Comparison of ENCODE assay signal across 8 cellular contexts in the genomic region with DNA sequence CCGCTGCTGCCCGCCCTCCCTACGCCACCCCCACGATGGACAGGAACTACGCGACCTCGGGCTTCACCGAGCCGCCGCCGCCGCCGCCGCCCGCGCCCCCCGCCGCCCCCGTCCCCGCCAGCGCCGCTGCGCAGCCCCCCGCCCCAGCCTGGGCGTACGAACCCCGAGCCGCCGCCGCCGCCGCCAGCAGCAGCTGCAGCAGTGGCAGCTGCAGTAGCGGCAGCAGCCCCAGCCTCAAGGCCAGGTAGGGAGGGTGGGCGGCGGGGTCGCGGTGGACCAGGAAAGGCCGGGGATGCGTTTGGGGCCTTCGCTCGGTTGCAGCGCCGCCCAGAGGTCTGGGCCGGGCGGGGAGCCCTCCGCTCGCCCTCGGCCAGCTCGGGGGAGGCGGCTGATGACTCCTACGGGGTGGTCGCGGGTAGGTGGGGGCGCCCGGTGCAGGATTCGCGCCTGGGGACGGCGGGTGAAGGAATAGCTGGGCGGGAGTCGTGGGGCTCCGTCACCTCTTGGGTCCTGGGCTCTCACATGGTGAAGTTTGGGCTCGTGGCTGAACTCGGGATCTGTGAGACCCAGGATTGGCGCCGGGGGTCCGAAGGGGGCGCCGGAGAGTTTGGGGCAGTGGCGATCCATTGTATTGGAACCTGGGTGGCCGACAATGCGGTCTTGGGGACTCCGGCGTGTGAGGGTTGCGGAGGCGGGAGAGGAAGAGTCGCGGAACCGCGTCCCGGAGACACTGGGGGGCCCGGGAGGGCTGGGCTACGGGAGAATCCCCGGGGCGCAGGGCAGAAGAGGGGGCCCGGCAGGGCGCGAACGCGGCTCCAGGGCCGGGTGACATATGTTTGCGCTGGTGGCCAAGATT. TPM values are rescaled to one million over a fixed set of nuclear protein-coding genes. Genes with fewer than 3 reads are reported as not detected.
A peak's percentile ranks its signal among the peaks of the same experiment; 100 is the strongest.
DNase-seq lines count a peak whose midpoint lies in the region; ATAC-seq, FAIRE-seq and TF ChIP-seq lines count a peak whose summit lies in the region.

No MANE protein-coding gene starts in this region.

- FAIRE-seq in pancreas (lab: Jason Lieb, UNC) = no peak

- peak; percentile 22 for ATAC-seq in GM19043 (IDR thresholded peaks at IDR 0.05; ENCODE audit: low read depth, unreplicated experiment)
- ATAC-seq in HG03342 (IDR thresholded peaks at IDR 0.05; ENCODE audit: unreplicated experiment) = peak; percentile 30
- peak; percentile 42 to 53 for ATAC-seq in activated naive CD4-positive, alpha-beta T cell treated with anti-CD3 and anti-CD28 coated beads, Interleukin-2, amount 50 U/mL, for 72 hours
- peak; percentile 57 to 75 (median 68) for ATAC-seq in pancreas

- DNase-seq in CD14-positive monocyte (ENCODE audit: low spot score) (peak; percentile 45), RPMI8226 (peak; percentile 53), head of caudate nucleus (peak in 41 of 42 donors; percentile 9 to 74 (median 55)), pancreas (peak; percentile 42 to 81 (median 58)), ureter (ENCODE audit: low spot score) (peak; percentile 56)
- DNase-seq in activated naive CD4-positive, alpha-beta T cell treated with anti-CD3 and anti-CD28 coated beads, Interleukin-2, amount 50 U/mL, for 72 hours (ENCODE audit: low spot score in 2 of 2) = peak; percentile 61 to 63

- peaks cover 0 to 4% (median 0%) of the 10 kb centered on the region in 7 donors for H3K9me3 Mint-ChIP-seq in CD14-positive monocyte
- peaks cover 0 to 5% of the 10 kb centered on the region in 2 donors for H3K9me3 Mint-ChIP-seq in activated naive CD4-positive, alpha-beta T cell treated with anti-CD3 and anti-CD28 coated beads, Interleukin-2, amount 50 U/mL, for 72 hours

- H3K9me3 ChIP-seq in pancreas = no peaks in the 10 kb centered on the region

- H3K27ac ChIP-seq in pancreas = peak overlapping the region; percentile 91 to 97 (median 94)

- peak overlapping the region; percentile 79 to 95 (median 92) for H3K27ac Mint-ChIP-seq in CD14-positive monocyte
- H3K27ac Mint-ChIP-seq in activated naive CD4-positive, alpha-beta T cell treated with anti-CD3 and anti-CD28 coated beads, Interleukin-2, amount 50 U/mL, for 72 hours = peak overlapping the region; percentile 96 to 99

- 0 to 1% methylated on average over 56 to 92 of the region's 92 CpGs for WGBS in pancreas, 2 donors

- intact Hi-C loops in CD14-positive monocyte (cut with micrococcal nuclease) = loop anchor here (5.0 to 10.0 kb wide), 2 partner anchors 41 to 309 kb away; a partner anchor contains a TSS
- intact Hi-C loops in head of caudate nucleus (cut with DNase I) = loop anchor here (10.0 kb wide), 1 partner anchor 151 kb away; no protein-coding TSS in a partner anchor
- intact Hi-C loops in pancreas (cut with DNase I) = no loop called here

- H3K4me3 ChIP-seq in pancreas = peak overlapping the region; percentile 91 to 98 (median 92)

- peak overlapping the region; percentile 95 to 97 for H3K4me3 Mint-ChIP-seq in CD14-positive monocyte

- H3K27me3 Mint-ChIP-seq in CD14-positive monocyte (ENCODE audit: low read depth in 3 of 3) = peaks cover 2 to 6% (median 3%) of the 10 kb centered on the region in 3 donors

- peaks cover 5 to 20% (median 15%) of the 10 kb centered on the region in 3 donors for H3K4me1 ChIP-seq in pancreas

- no peaks in the 10 kb centered on the region for H3K36me3 ChIP-seq in pancreas

- TF ChIP-seq CTCF in CD14-positive monocyte (IDR thresholded peaks at IDR 0.05) = peak; percentile 64
- peak in 1 of 4 donors; percentile 10 for TF ChIP-seq CTCF in pancreas (IDR thresholded peaks at IDR 0.05)

- peaks cover 0 to 2% of the 10 kb centered on the region in 2 donors for H3K36me3 Mint-ChIP-seq in CD14-positive monocyte
- peaks cover 0 to 5% of the 10 kb centered on the region in 2 donors for H3K36me3 Mint-ChIP-seq in activated naive CD4-positive, alpha-beta T cell treated with anti-CD3 and anti-CD28 coated beads, Interleukin-2, amount 50 U/mL, for 72 hours

- H3K27me3 ChIP-seq in pancreas = no peaks in the 10 kb centered on the region

- H3K4me1 Mint-ChIP-seq in CD14-positive monocyte = peaks cover 25% of the 10 kb centered on the region

RNA-seq across cellular contexts. Expression of a gene that starts 0.7 kb away (rescaled TPM):
- polyA plus RNA-seq in CD14-positive monocyte (1 to 10 TPM; 1.1 to 2.5 TPM), pancreas (1 to 10 TPM; 3.0 to 4.4 TPM)
- total RNA-seq in activated naive CD4-positive, alpha-beta T cell treated with anti-CD3 and anti-CD28 coated beads, Interleukin-2, amount 50 U/mL, for 72 hours = 10 to 100 TPM; 10.0 to 18.4 TPM
- total RNA-seq in pancreas (10 to 100 TPM; 15.5 to 25.1 (median 21.4) TPM), ureter (43.6 TPM)

Comparison
In these comparisons a context has a peak if more than half of its experiments do, and no peak if none do; other contexts are left out.
1. Peak in every context shown above with its lines: DNase-seq, ATAC-seq, H3K4me3 ChIP-seq and H3K27ac ChIP-seq.
2. intact Hi-C loops: an anchor here in CD14-positive monocyte (5.0 to 10.0 kb wide) and head of caudate nucleus (10.0 kb wide); none called in pancreas.